Comparison of ENCODE assay signal across 15 cellular contexts in the genomic region with DNA sequence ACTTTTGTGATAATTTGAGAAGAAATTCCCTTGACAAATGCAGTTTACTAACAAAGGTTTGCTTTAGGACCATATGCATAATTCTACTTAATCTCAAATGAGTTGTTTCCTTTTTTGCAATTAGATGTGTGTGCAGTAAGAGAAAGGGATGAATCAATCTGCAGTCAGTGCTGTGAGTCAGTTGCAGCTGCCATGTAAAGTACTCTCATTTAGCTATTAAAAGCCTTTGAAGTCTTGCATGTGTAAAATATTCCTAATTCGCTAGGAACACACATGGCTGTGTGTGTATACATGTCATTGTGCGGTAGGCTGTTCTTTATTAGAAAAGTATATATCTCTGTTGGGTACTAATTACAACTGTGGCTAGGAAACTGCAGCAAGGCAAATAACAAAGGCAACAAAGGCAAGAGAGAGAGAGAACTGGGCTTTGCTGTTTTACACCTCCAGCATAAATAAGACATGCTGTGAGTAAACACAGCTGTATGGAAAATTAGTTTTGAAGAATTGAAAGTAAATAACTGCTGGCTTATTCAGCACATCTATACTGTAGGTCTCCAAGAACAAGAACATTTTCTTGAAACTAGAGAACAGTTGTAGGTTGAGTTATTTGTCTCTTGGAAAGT. TPM values are rescaled to one million over a fixed set of nuclear protein-coding genes. Genes with fewer than 3 reads are reported as not detected.
DNase-seq lines count a peak whose midpoint lies in the region; ATAC-seq and TF ChIP-seq lines count a peak whose summit lies in the region.
"Had no signal": no experiment of that assay in that cellular context is flagged by ENCODE, and none has a peak within 500 bp of the region (broad histone marks: within the 10 kb centered on the region; RNA-seq: fewer than 3 reads in every experiment).

No MANE protein-coding gene starts in this region.

- H3K27me3 Mint-ChIP-seq in glutamatergic neuron (ENCODE audit: unreplicated experiment) (peaks cover 2% of the 10 kb centered on the region), T-helper 17 cell (no peaks in the 10 kb centered on the region)

- peak overlapping the region; percentile 27; the same call in 1 of the 2 replicates for H3K4me2 ChIP-seq in MM.1S (ENCODE audit: low read depth, low read length)

- peak overlapping the region; percentile 38; the same call in 1 of the 2 replicates for H3K27ac ChIP-seq in MM.1S (ENCODE audit: low read length)
- H3K27ac ChIP-seq: left ventricle myocardium inferior, parathyroid adenoma, tibial artery had no signal

- H3K4me1 Mint-ChIP-seq in glutamatergic neuron (ENCODE audit: low read depth, unreplicated experiment) (peaks cover 38% of the 10 kb centered on the region), T-helper 17 cell (peaks cover 30% of the 10 kb centered on the region)

- H3K9me3 ChIP-seq in MM.1S (replicated peaks; ENCODE audit: insufficient read depth, low read length) (no peaks in the 10 kb centered on the region), T-helper 17 cell (ENCODE audit: control insufficient read depth, low read length, poor library complexity, severe bottlenecking) (no peaks in the 10 kb centered on the region)
- H3K9me3 ChIP-seq: left ventricle myocardium inferior, tibial artery had no signal

- H2AFZ ChIP-seq in MM.1S (ENCODE audit: low read length) = no peak overlapping the region
- H2AFZ ChIP-seq: parathyroid adenoma had no signal

- no peaks in the 10 kb centered on the region for H3K36me3 Mint-ChIP-seq in glutamatergic neuron (ENCODE audit: unreplicated experiment)
- H3K36me3 Mint-ChIP-seq in T-helper 17 cell (ENCODE audit: low read depth) = peaks cover 4% of the 10 kb centered on the region

- TF ChIP-seq CTCF in MM.1S (IDR thresholded peaks at IDR 0.05; ENCODE audit: low read length) (no peak), glutamatergic neuron (IDR thresholded peaks at IDR 0.05; ENCODE audit: partially characterized antibody, unreplicated experiment) (no peak)

- no peak overlapping the region for H3K4me3 ChIP-seq in MM.1S (ENCODE audit: low read length)
- H3K4me3 ChIP-seq: left ventricle myocardium inferior, tibial artery had no signal

- no peaks in the 10 kb centered on the region for H3K27me3 ChIP-seq in MM.1S (replicated peaks; ENCODE audit: insufficient read depth, low read length)
- H3K27me3 ChIP-seq: tibial artery had no signal

- H3K4me3 Mint-ChIP-seq in glutamatergic neuron (ENCODE audit: unreplicated experiment) (peak overlapping the region; percentile 54), T-helper 17 cell (no peak overlapping the region)
- H3K4me3 Mint-ChIP-seq: activated T-helper 1 cell treated with anti-CD3 and anti-CD28 coated beads, Interleukin-12 subunit alpha, Interleukin-12 subunit beta, Interleukin-2, Interleukin-4 antibody, amounts not matched to agents 30 ng/mL and 10 ng/mL and 1 ng/mL, durations not matched to agents 14 hours and 24 hours and 36 hours had no signal

- H3F3A ChIP-seq in MM.1S (ENCODE audit: insufficient read depth, low read length) = peaks cover 6% of the 10 kb centered on the region; the same call in 1 of the 2 replicates

- no peaks in the 10 kb centered on the region for H3K36me3 ChIP-seq in MM.1S (replicated peaks; ENCODE audit: insufficient read depth, low read length)
- H3K36me3 ChIP-seq: left ventricle myocardium inferior, tibial artery had no signal

- H3K27ac Mint-ChIP-seq in glutamatergic neuron (ENCODE audit: unreplicated experiment) = peak overlapping the region; percentile 15
- H3K27ac Mint-ChIP-seq in T-helper 17 cell = no peak overlapping the region
- H3K27ac Mint-ChIP-seq: activated T-helper 1 cell treated with anti-CD3 and anti-CD28 coated beads, Interleukin-12 subunit alpha, Interleukin-12 subunit beta, Interleukin-2, Interleukin-4 antibody, amounts not matched to agents 30 ng/mL and 10 ng/mL and 1 ng/mL, durations not matched to agents 14 hours and 24 hours and 36 hours had no signal

- peaks cover 1% of the 10 kb centered on the region for H3K9me3 Mint-ChIP-seq in glutamatergic neuron (ENCODE audit: unreplicated experiment)
- H3K9me3 Mint-ChIP-seq: activated T-helper 1 cell treated with anti-CD3 and anti-CD28 coated beads, Interleukin-12 subunit alpha, Interleukin-12 subunit beta, Interleukin-2, Interleukin-4 antibody, amounts not matched to agents 30 ng/mL and 10 ng/mL and 1 ng/mL, durations not matched to agents 14 hours and 24 hours and 36 hours had no signal

- H3K79me2 ChIP-seq in MM.1S (ENCODE audit: low read length) = peaks cover 63% of the 10 kb centered on the region
- H3K79me2 ChIP-seq: parathyroid adenoma had no signal

- peaks cover 10% of the 10 kb centered on the region for H3K4me1 ChIP-seq in MM.1S (ENCODE audit: low read length)
- H3K4me1 ChIP-seq: parathyroid adenoma, tibial artery had no signal

- H3K9me2 ChIP-seq in MM.1S (replicated peaks; ENCODE audit: insufficient read depth, low read length) = no peaks in the 10 kb centered on the region

- DNase-seq in activated CD4-positive, CD25-positive, alpha-beta regulatory T cell treated with anti-CD3 and anti-CD28 coated beads, Interleukin-2, amount 50 U/mL, for 72 hours = no peak
- peak; percentile 20 for DNase-seq in MM.1S
- peak; percentile 75 for DNase-seq in NCI-H774 (lab: John Stamatoyannopoulos, UW)
- DNase-seq in glutamatergic neuron = no peak
- DNase-seq in T-helper 17 cell = no peak
- DNase-seq in HUDEP-2 (lab: John Stamatoyannopoulos, UW; ENCODE audit: unreplicated experiment in 76 of 76) = no peak
- DNase-seq: cerebellar nuclear complex, foreskin melanocyte, left ventricle myocardium inferior, T-helper 9 cell, tibial artery had no signal

- peak; percentile 96 to 99 for ATAC-seq in activated CD4-positive, CD25-positive, alpha-beta regulatory T cell treated with anti-CD3 and anti-CD28 coated beads, Interleukin-2, amount 50 U/mL, for 24 hours
- ATAC-seq in HG02981 (IDR thresholded peaks at IDR 0.05; ENCODE audit: unreplicated experiment) (no peak), T-helper 17 cell (no peak)

- H3K9ac ChIP-seq in MM.1S (ENCODE audit: low read length) = no peak overlapping the region
- H3K9ac ChIP-seq: parathyroid adenoma had no signal

- H4K20me1 ChIP-seq in MM.1S (ENCODE audit: insufficient read depth, low read length) = 0 out of 2 replicates have a peak, but pooled peaks cover 3% of the 10 kb centered on the region

RNA-seq across cellular contexts. Expression of a gene that starts 41.7 kb away (rescaled TPM):
- total RNA-seq in glutamatergic neuron (ENCODE audit: unreplicated experiment) = 213 TPM
- total RNA-seq in T-helper 17 cell = 100 to 1,000 TPM; 193 to 221 TPM

Comparison
In these comparisons a context has a peak if more than half of its experiments do, and no peak if none do; other contexts are left out.
1. ATAC-seq: peak in activated CD4-positive, CD25-positive, alpha-beta regulatory T cell treated with anti-CD3 and anti-CD28 coated beads, Interleukin-2, amount 50 U/mL, for 24 hours (2 of 2); none in HG02981 (single experiment) and T-helper 17 cell (single experiment).
2. DNase-seq: peak in MM.1S (single experiment) and NCI-H774 (single experiment); none in activated CD4-positive, CD25-positive, alpha-beta regulatory T cell treated with anti-CD3 and anti-CD28 coated beads, Interleukin-2, amount 50 U/mL, for 72 hours (single experiment), glutamatergic neuron (single experiment), T-helper 17 cell (0 of 3) and HUDEP-2 (0 of 76).